ENCODE assay signal across 22 cellular contexts in the genomic region with DNA sequence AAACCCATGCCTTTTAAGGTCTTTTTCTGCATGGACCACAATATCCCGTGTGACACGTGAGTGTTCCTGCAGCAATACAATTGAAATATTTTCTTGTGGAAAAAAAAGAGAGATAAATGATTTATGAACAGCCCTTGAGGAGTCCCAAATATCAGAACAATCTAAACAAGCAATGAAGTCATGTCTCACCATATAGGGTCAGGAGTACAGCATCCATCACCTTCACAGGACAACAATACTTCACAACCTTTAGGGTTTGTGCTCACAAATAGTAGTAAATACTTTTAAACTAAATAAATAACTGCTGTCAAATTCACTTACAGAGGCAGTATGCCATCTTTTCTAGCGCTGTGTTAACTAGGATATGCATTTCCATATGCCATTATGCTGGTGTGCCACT.
A peak's percentile ranks its signal among the peaks of the same experiment; 100 is the strongest.
DNase-seq lines count a peak whose midpoint lies in the region; ATAC-seq and TF ChIP-seq lines count a peak whose summit lies in the region.
"Had no signal": no experiment of that assay in that cellular context is flagged by ENCODE, and none has a peak within 500 bp of the region (broad histone marks: within the 10 kb centered on the region; RNA-seq: fewer than 3 reads in every experiment).

No MANE protein-coding gene starts in this region.

- peaks cover 52% of the 10 kb centered on the region for H3K4me1 Mint-ChIP-seq in CD14-positive monocyte
- H3K4me1 Mint-ChIP-seq: activated naive CD4-positive, alpha-beta T cell treated with anti-CD3 and anti-CD28 coated beads, Interleukin-2, amount 10 ng/mL, durations not matched to agents 7 days and 5 days had no signal

- no peak for ATAC-seq in omental fat pad (ENCODE audit: low FRiP score)
- ATAC-seq in HG02884 (IDR thresholded peaks at IDR 0.05; ENCODE audit: unreplicated experiment): no peak

- H3K27ac ChIP-seq in SJCRH30 (peak overlapping the region; percentile 96), layer of hippocampus (ENCODE audit: low read depth, low read length) (peak overlapping the region; percentile 91), stomach (peak overlapping the region in 4 of 5 donors; percentile 35 to 75 (median 73))
- H3K27ac ChIP-seq: VCaP had no signal

- no peak for TF ChIP-seq CTCF in CD14-positive monocyte (IDR thresholded peaks at IDR 0.05)
- no peak for TF ChIP-seq CTCF in stomach (IDR thresholded peaks at IDR 0.05)
- TF ChIP-seq CTCF in omental fat pad (IDR thresholded peaks at IDR 0.05): no peak

- no peak for TF ChIP-seq POLR2A in stomach (IDR thresholded peaks at IDR 0.05)

- 62 to 75% (median 66%) methylated on average over 3 of the region's 3 CpGs for WGBS in stomach, 5 donors

- no peak overlapping the region for H3K4me3 Mint-ChIP-seq in CD14-positive monocyte
- H3K4me3 Mint-ChIP-seq: activated CD4-positive, alpha-beta memory T cell treated with anti-CD3 and anti-CD28 coated beads for 36 hours; activated naive CD4-positive, alpha-beta T cell treated with anti-CD3 and anti-CD28 coated beads, Interleukin-2, amount 10 ng/mL, durations not matched to agents 7 days and 5 days; CD4-positive, alpha-beta T cell; HFFc6; memory B cell had no signal

- H3K36me3 ChIP-seq in SJCRH30 (peaks cover 31% of the 10 kb centered on the region), stomach (peaks cover 0 to 9% (median 0%) of the 10 kb centered on the region in 4 donors)
- H3K36me3 ChIP-seq: neutrophil had no signal

- peaks cover 50 to 53% of the 10 kb centered on the region in 2 donors for H3K36me3 Mint-ChIP-seq in CD14-positive monocyte
- H3K36me3 Mint-ChIP-seq: activated naive CD4-positive, alpha-beta T cell treated with anti-CD3 and anti-CD28 coated beads, Interleukin-2, amount 10 ng/mL, durations not matched to agents 7 days and 5 days had no signal

- no peak for TF ChIP-seq EP300 in stomach (IDR thresholded peaks at IDR 0.05)

- no peaks in the 10 kb centered on the region for H3K9me3 ChIP-seq in SJCRH30 (replicated peaks)
- no peaks in the 10 kb centered on the region for H3K9me3 ChIP-seq in stomach
- H3K9me3 ChIP-seq: neutrophil had no signal

- no peaks in the 10 kb centered on the region for H3K27me3 Mint-ChIP-seq in CD14-positive monocyte (ENCODE audit: low read depth in 3 of 3)
- H3K27me3 Mint-ChIP-seq: activated naive CD4-positive, alpha-beta T cell treated with anti-CD3 and anti-CD28 coated beads, Interleukin-2, amount 10 ng/mL, durations not matched to agents 7 days and 5 days; CD4-positive, alpha-beta T cell; memory B cell had no signal

- H3K27me3 ChIP-seq in SJCRH30 (no peaks in the 10 kb centered on the region), layer of hippocampus (ENCODE audit: control insufficient read depth, insufficient read depth, low read length) (no peaks in the 10 kb centered on the region), stomach (no peaks in the 10 kb centered on the region)
- H3K27me3 ChIP-seq: neutrophil had no signal

- H3K4me3 ChIP-seq in SJCRH30 (no peak overlapping the region), stomach (no peak overlapping the region)

- DNase-seq in CD14-positive monocyte (ENCODE audit: low spot score) (no peak), SJCRH30 (no peak), stomach (no peak), omental fat pad (ENCODE audit: low spot score) (no peak), NCI-H526 treated with DMSO at 0.1 percent for 48 hours (lab: John Stamatoyannopoulos, UW) (no peak), posterior vena cava (ENCODE audit: low spot score) (no peak)
- DNase-seq: activated CD4-positive, alpha-beta memory T cell treated with anti-CD3 and anti-CD28 coated beads for 36 hours; activated naive CD4-positive, alpha-beta T cell treated with anti-CD3 and anti-CD28 coated beads, Interleukin-2, amount 10 ng/mL, durations not matched to agents 7 days and 5 days; activated T-cell treated with anti-CD3 and anti-CD28 coated beads, Interleukin-2, amount 50 U/mL, for 1 hour; CD4-positive, alpha-beta T cell; dermis blood vessel endothelial cell; DND-41; HFFc6; NCI-H1694; NCI-H446; Right ventricle myocardium superior; T-helper 1 cell had no signal

- H3K4me1 ChIP-seq in SJCRH30 (peaks cover 39% of the 10 kb centered on the region), stomach (peaks cover 0 to 39% (median 9%) of the 10 kb centered on the region in 4 donors)

- peak overlapping the region in 4 of 7 donors; percentile 35 to 84 (median 60) for H3K27ac Mint-ChIP-seq in CD14-positive monocyte
- H3K27ac Mint-ChIP-seq: activated CD4-positive, alpha-beta memory T cell treated with anti-CD3 and anti-CD28 coated beads for 36 hours; activated naive CD4-positive, alpha-beta T cell treated with anti-CD3 and anti-CD28 coated beads, Interleukin-2, amount 10 ng/mL, durations not matched to agents 7 days and 5 days; CD4-positive, alpha-beta T cell; HFFc6; memory B cell had no signal

- intact Hi-C loops in CD14-positive monocyte (cut with micrococcal nuclease) (no loop called here), stomach (cut with DNase I; ENCODE audit: low total_unique reads) (no loop called here), posterior vena cava (cut with DNase I) (loop anchor here in 1 of 2 donors (2.0 kb wide), 1 partner anchor 31 kb away; no protein-coding TSS in a partner anchor)

- peaks cover 0 to 1% (median 0%) of the 10 kb centered on the region in 7 donors for H3K9me3 Mint-ChIP-seq in CD14-positive monocyte
- H3K9me3 Mint-ChIP-seq: activated CD4-positive, alpha-beta memory T cell treated with anti-CD3 and anti-CD28 coated beads for 36 hours; activated naive CD4-positive, alpha-beta T cell treated with anti-CD3 and anti-CD28 coated beads, Interleukin-2, amount 10 ng/mL, durations not matched to agents 7 days and 5 days; CD4-positive, alpha-beta T cell; HFFc6; memory B cell had no signal
